8 cellular contexts compared by ENCODE assay signal in genomic region chr22:44701824-44702478, GRCh38. TPM values are rescaled to one million over a fixed set of nuclear protein-coding genes. Genes with fewer than 3 reads are reported as not detected.
A peak's percentile ranks its signal among the peaks of the same experiment; 100 is the strongest.
DNase-seq lines count a peak whose midpoint lies in the region; ATAC-seq and TF ChIP-seq lines count a peak whose summit lies in the region.

Gene PRR5 (plus strand): TSS chr22:44702204. CDS start chr22:44702475, 271 bp downstream.

- H3K4me1 ChIP-seq in ACC112 (ENCODE audit: control insufficient read depth, insufficient read depth, low read length, unreplicated experiment), result no peaks in the 10 kb centered on the region
- H3K4me1 ChIP-seq in fibroblast of lung (ENCODE audit: control insufficient read depth, extremely low read depth, insufficient read depth, low read length), result peaks cover 14% of the 10 kb centered on the region

- no peaks in the 10 kb centered on the region for H4K20me1 ChIP-seq in fibroblast of lung (ENCODE audit: control insufficient read depth, extremely low read depth, insufficient read depth, low read length)

- H3K4me3 ChIP-seq in ACC112 (ENCODE audit: low read depth, low read length) (peak within 1 kb of the TSS; percentile 76), fibroblast of lung (replicated peaks in 1 of 4; ENCODE audit: control extremely low read depth in 1 of 4, insufficient read depth in 1 of 4, low read depth in 3 of 4, low read length in 4 of 4) (peak within 1 kb of the TSS in 3 of 4 experiments; percentile 34 to 55 (median 45))

- no peak for TF ChIP-seq CTCF in fibroblast of lung (conservative IDR thresholded peaks at IDR 0.05 in 1 of 2, IDR thresholded peaks at IDR 0.05 in 1 of 2; ENCODE audit: low read depth in 1 of 2, low read length in 2 of 2)

- H2AFZ ChIP-seq in ACC112 (ENCODE audit: low read length, unreplicated experiment) (peak within 1 kb of the TSS; percentile 38), fibroblast of lung (ENCODE audit: low read length) (no peak within 1 kb of the TSS)

- no peaks in the 10 kb centered on the region for H3K27me3 Mint-ChIP-seq in natural killer cell treated with Interleukin-12 subunit alpha and Interleukin-12 subunit beta and Interleukin-15 and Interleukin-18, amount 100 ng/mL, for 72 hours

- H3K36me3 ChIP-seq in ACC112 (ENCODE audit: insufficient read depth, low read length) (no peaks in the 10 kb centered on the region), fibroblast of lung (ENCODE audit: control insufficient read depth, insufficient read depth, low read length) (no peaks in the 10 kb centered on the region)

- no peak within 1 kb of the TSS for H3K27ac ChIP-seq in ACC112 (ENCODE audit: low read depth, low read length)
- no peak within 1 kb of the TSS for H3K27ac ChIP-seq in fibroblast of lung (ENCODE audit: insufficient read depth, low read length)

- peak within 1 kb of the TSS; percentile 54 to 75 for H3K27ac Mint-ChIP-seq in natural killer cell treated with Interleukin-12 subunit alpha and Interleukin-12 subunit beta and Interleukin-15 and Interleukin-18, amount 100 ng/mL, for 72 hours

- H3K4me1 Mint-ChIP-seq in natural killer cell treated with Interleukin-12 subunit alpha and Interleukin-12 subunit beta and Interleukin-15 and Interleukin-18, amount 100 ng/mL, for 72 hours (ENCODE audit: low read depth in 2 of 2), result peaks cover 15 to 27% of the 10 kb centered on the region in 2 donors

- peaks cover 14% of the 10 kb centered on the region for H3K27me3 ChIP-seq in ACC112 (ENCODE audit: insufficient read depth, low read length)
- peaks cover 15% of the 10 kb centered on the region for H3K27me3 ChIP-seq in fibroblast of lung (ENCODE audit: control insufficient read depth, insufficient read depth, low read length)

- H3K9ac ChIP-seq in fibroblast of lung (ENCODE audit: insufficient read depth, low read length), result peak within 1 kb of the TSS; percentile 43

- peak within 1 kb of the TSS; percentile 70 for H3K4me3 Mint-ChIP-seq in natural killer cell treated with Interleukin-12 subunit alpha and Interleukin-12 subunit beta and Interleukin-15 and Interleukin-18, amount 100 ng/mL, for 72 hours

- H3K4me2 ChIP-seq in fibroblast of lung (ENCODE audit: extremely low read depth, insufficient read depth, low read length), result peak within 1 kb of the TSS; percentile 18

- ATAC-seq in GM18861 (IDR thresholded peaks at IDR 0.05; ENCODE audit: unreplicated experiment) (peak; percentile 59), HG03175 (IDR thresholded peaks at IDR 0.05; ENCODE audit: unreplicated experiment) (peak; percentile 75)
- peak; percentile 95 to 96 for ATAC-seq in natural killer cell treated with Interleukin-12 subunit alpha and Interleukin-12 subunit beta and Interleukin-15 and Interleukin-18, amount 100 ng/mL, for 72 hours

- no peaks in the 10 kb centered on the region for H3K36me3 Mint-ChIP-seq in natural killer cell treated with Interleukin-12 subunit alpha and Interleukin-12 subunit beta and Interleukin-15 and Interleukin-18, amount 100 ng/mL, for 72 hours

- peak; percentile 80 to 84 for DNase-seq in activated T-cell treated with anti-CD3 and anti-CD28 coated beads, Interleukin-2, amount 50 U/mL, for 48 hours
- DNase-seq in fibroblast of lung (ENCODE audit: low read depth in 2 of 2), result peak; percentile 79 to 87
- peak; percentile 93 for DNase-seq in natural killer cell treated with Interleukin-12 subunit alpha and Interleukin-12 subunit beta and Interleukin-15 and Interleukin-18, amount 100 ng/mL, for 72 hours (ENCODE audit: low spot score)
- peak; percentile 77 for DNase-seq in stimulated activated naive CD4-positive, alpha-beta T cell treated with Interleukin-2 at 50 U/mL for 16 hours (lab: John Stamatoyannopoulos, UW)

- H3K9me3 Mint-ChIP-seq in natural killer cell treated with Interleukin-12 subunit alpha and Interleukin-12 subunit beta and Interleukin-15 and Interleukin-18, amount 100 ng/mL, for 72 hours, result no peaks in the 10 kb centered on the region

- H3K79me2 ChIP-seq in ACC112 (ENCODE audit: control insufficient read depth, insufficient read depth, low read length, unreplicated experiment) (no peaks in the 10 kb centered on the region), fibroblast of lung (ENCODE audit: control insufficient read depth, insufficient read depth, low read length) (no peaks in the 10 kb centered on the region)

- no peaks in the 10 kb centered on the region for H3K9me3 ChIP-seq in fibroblast of lung (ENCODE audit: control insufficient read depth, insufficient read depth, low read depth, low read length)

TF ChIP-seq in PFSK-1, 5 proteins besides CTCF, POLR2A, EP300 and RAD21:
- TF ChIP-seq SIN3A (IDR thresholded peaks at IDR 0.05; ENCODE audit: borderline replicate concordance, insufficient read depth, low read length), result no peak
- TF ChIP-seq TAF1 (IDR thresholded peaks at IDR 0.05; ENCODE audit: borderline replicate concordance, insufficient read depth, low read length), result no peak
- peak; percentile 39 for TF ChIP-seq FOXP2 (optimal IDR thresholded peaks at IDR 0.05; ENCODE audit: borderline replicate concordance, extremely low read depth, extremely low read length, insufficient read depth)

RNA-seq across cellular contexts. Expression of gene PRR5, which starts in this region (rescaled TPM):
- polyA plus RNA-seq in PFSK-1 (2012; ENCODE audit: insufficient read length, low read depth), result 17.0 TPM
- total RNA-seq in fibroblast of lung, result 6.7 and 8.6 TPM in 2 replicates
- 1.8 and 2.4 TPM in 2 replicates for polyA plus RNA-seq in fibroblast of lung
- polyA plus RNA-seq in fibroblast of lung (2012), result 3.9 and 4.5 TPM in 2 replicates
- 4.4 and 4.5 TPM in 2 replicates for polyA minus RNA-seq in fibroblast of lung (ENCODE audit: low replicate concordance)
- total RNA-seq in natural killer cell treated with Interleukin-12 subunit alpha and Interleukin-12 subunit beta and Interleukin-15 and Interleukin-18, amount 100 ng/mL, for 72 hours, result 10 to 100 TPM; 15.7 to 29.2 TPM
